ENCODE assay signal across 15 cellular contexts in the genomic region with DNA sequence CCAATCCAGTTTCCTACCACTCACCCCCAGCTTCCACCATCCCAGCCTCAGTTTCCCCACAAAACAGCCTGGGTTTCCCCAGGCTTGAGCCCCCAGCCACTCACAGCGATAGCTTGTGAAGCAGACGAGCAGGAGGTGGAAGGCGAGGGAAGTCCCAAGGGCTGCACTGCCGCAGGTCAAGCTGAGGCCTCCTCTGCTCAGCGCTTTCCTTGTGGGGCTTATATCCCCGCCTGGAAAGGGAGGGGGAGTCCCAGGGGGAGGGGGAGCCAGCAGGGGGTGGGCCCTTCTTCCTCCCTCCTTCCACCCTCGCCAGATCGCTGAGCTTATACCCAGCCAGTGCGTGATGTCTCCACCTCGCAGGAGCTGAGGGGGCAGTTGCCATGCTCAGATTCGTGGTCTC. TPM values are rescaled to one million over a fixed set of nuclear protein-coding genes. Genes with fewer than 3 reads are reported as not detected.
A peak's percentile ranks its signal among the peaks of the same experiment; 100 is the strongest.
DNase-seq lines count a peak whose midpoint lies in the region; ATAC-seq, FAIRE-seq and TF ChIP-seq lines count a peak whose summit lies in the region.
"Had no signal": no experiment of that assay in that cellular context is flagged by ENCODE, and none has a peak within 500 bp of the region (broad histone marks: within the 10 kb centered on the region; RNA-seq: fewer than 3 reads in every experiment).

Gene PYY (minus strand): TSS at position 195 of the 400 bp plus-strand sequence. CDS start 457 bp downstream, outside the sequence.

- H3K27ac ChIP-seq in H1 (ENCODE audit: low read depth, low read length) (peak within 1 kb of the TSS; percentile 80), mesodermal cell (ENCODE audit: low read depth, low read length, severe bottlenecking) (no peak within 1 kb of the TSS)
- H3K27ac ChIP-seq: body of pancreas, heart left ventricle had no signal

- peak within 1 kb of the TSS; percentile 95; the same call in 1 of the 2 replicates for H2BK5ac ChIP-seq in H1 (ENCODE audit: low read depth, low read length)

- TF ChIP-seq RAD21 in H1 (IDR thresholded peaks at IDR 0.05 in 1 of 2, conservative IDR thresholded peaks at IDR 0.05 in 1 of 2; ENCODE audit: low read depth in 2 of 2, low read length in 2 of 2) = no peak

- H4K20me1 ChIP-seq in H1 (replicated peaks in 1 of 2; ENCODE audit: control insufficient read depth in 1 of 2, insufficient read depth in 2 of 2, low read length in 2 of 2) = no peaks in the 10 kb centered on the region

- no peak within 1 kb of the TSS for H3K27ac Mint-ChIP-seq in stimulated activated naive CD8-positive, alpha-beta T cell treated with anti-CD3 and anti-CD28 coated beads, Interleukin-15, amount 100 ng/mL, for 72 hours

- H3K4me3 Mint-ChIP-seq in stimulated activated naive CD8-positive, alpha-beta T cell treated with anti-CD3 and anti-CD28 coated beads, Interleukin-15, amount 100 ng/mL, for 72 hours = peak within 1 kb of the TSS; percentile 69 to 74

- peak within 1 kb of the TSS; percentile 100 for H2BK15ac ChIP-seq in H1 (ENCODE audit: low read length)

- no peak within 1 kb of the TSS for H3K23ac ChIP-seq in H1 (ENCODE audit: insufficient read length)

- H3K18ac ChIP-seq in H1 (ENCODE audit: extremely low read depth, low read length) = peak within 1 kb of the TSS; percentile 92

- H3K4me1 Mint-ChIP-seq in stimulated activated naive CD8-positive, alpha-beta T cell treated with anti-CD3 and anti-CD28 coated beads, Interleukin-15, amount 100 ng/mL, for 72 hours = peaks cover 11% of the 10 kb centered on the region

- ATAC-seq in stimulated activated naive CD8-positive, alpha-beta T cell treated with anti-CD3 and anti-CD28 coated beads, Interleukin-15, amount 100 ng/mL, for 72 hours = no peak
- no peak for ATAC-seq in stimulated activated naive CD8-positive, alpha-beta T cell treated with anti-CD3 and anti-CD28 coated beads, Interleukin-15, Interleukin-2, amounts not matched to agents 100 U/mL and 50 U/mL, for 24 hours
- ATAC-seq in HG02884 (IDR thresholded peaks at IDR 0.05; ENCODE audit: unreplicated experiment) (no peak), GM18873 (IDR thresholded peaks at IDR 0.05; ENCODE audit: low FRiP score, unreplicated experiment) (no peak)
- ATAC-seq: heart left ventricle had no signal

- 60% methylated on average over 11 of the region's 11 CpGs; no CpG with 5 or more reads in 1 of the 2 experiments for WGBS in H1 (ENCODE audit: extremely low coverage in 1 of 2, insufficient coverage in 1 of 2, insufficient read length in 1 of 2, insufficient replicate concordance in 2 of 2, low coverage in 1 of 2, low lambda C conversion rate in 2 of 2, missing lambda C conversion rate in 1 of 2), 2 experiments
- WGBS in mesodermal cell (ENCODE audit: insufficient coverage in 2 of 2), 2 experiments = 42 to 59% methylated on average over 4 to 5 of the region's 11 CpGs

- CTCF ChIA-PET in H1 (lab: Charles Lee; ENCODE audit: partially characterized antibody) = interaction anchor here (0.8 to 3.8 kb wide), 11 partner anchors 10 to 112 kb away, joined by 3 to 13 read pairs (median 4); no protein-coding TSS in a partner anchor

- no peak for TF ChIP-seq CTCF in H1 (IDR thresholded peaks at IDR 0.05; ENCODE audit: control extremely low read depth in 1 of 3, insufficient read depth in 1 of 3, low read depth in 1 of 3, low read length in 3 of 3)

- no peak for TF ChIP-seq EP300 in H1 (IDR thresholded peaks at IDR 0.05; ENCODE audit: borderline replicate concordance in 1 of 2, low read depth in 2 of 2, low read length in 2 of 2)

- peaks cover 16% of the 10 kb centered on the region for H3K23me2 ChIP-seq in H1 (ENCODE audit: low read depth, low read length)

- no peak for DNase-seq in stimulated activated naive CD8-positive, alpha-beta T cell treated with anti-CD3 and anti-CD28 coated beads, Interleukin-15, amount 100 ng/mL, for 72 hours
- DNase-seq in stimulated activated naive CD8-positive, alpha-beta T cell treated with anti-CD3 and anti-CD28 coated beads, Interleukin-15, Interleukin-2, amounts not matched to agents 100 U/mL and 50 U/mL, for 24 hours = no peak
- DNase-seq in H1 (ENCODE audit: low read depth in 1 of 2, low spot score in 2 of 2) = no peak
- no peak for DNase-seq in urothelium cell line (ENCODE audit: low spot score)
- no peak for DNase-seq in activated CD4-positive, alpha-beta T cell treated with anti-CD3 and anti-CD28 coated beads, Interleukin-2, amount 50 U/mL, for 4 hours
- DNase-seq: activated CD4-positive, alpha-beta T cell treated with anti-CD3 and anti-CD28 coated beads for 4 hours; activated effector memory CD4-positive, alpha-beta T cell treated with Interleukin-2 at 50 U/mL for 16 hours; body of pancreas; heart left ventricle; NCI-H2171 had no signal

- H2BK120ac ChIP-seq in H1 (replicated peaks; ENCODE audit: low read depth, low read length) = peak within 1 kb of the TSS; percentile 77

- no peaks in the 10 kb centered on the region for H3K79me1 ChIP-seq in H1 (ENCODE audit: low read depth, low read length)

- H2AFZ ChIP-seq in H1 (ENCODE audit: low read length) = peak within 1 kb of the TSS; percentile 85

- peak within 1 kb of the TSS; percentile 94 for H4K5ac ChIP-seq in H1 (ENCODE audit: insufficient read length, low read depth, low read length)

- H3K27me3 Mint-ChIP-seq in stimulated activated naive CD8-positive, alpha-beta T cell treated with anti-CD3 and anti-CD28 coated beads, Interleukin-15, amount 100 ng/mL, for 72 hours = peaks cover 73% of the 10 kb centered on the region

- peak within 1 kb of the TSS; percentile 61 to 73 (median 70) for H3K4me3 ChIP-seq in H1 (ENCODE audit: extremely low read depth in 1 of 4, insufficient read depth in 2 of 4, low read depth in 3 of 4, low read length in 4 of 4)
- H3K4me3 ChIP-seq in mesodermal cell (ENCODE audit: extremely low read depth, insufficient read depth, low read length, poor library complexity, severe bottlenecking) = peak within 1 kb of the TSS; percentile 21
- H3K4me3 ChIP-seq: body of pancreas had no signal

- no peak for TF ChIP-seq POLR2A in H1 (IDR thresholded peaks at IDR 0.05; ENCODE audit: control extremely low read depth in 1 of 2, low read depth in 2 of 2, low read length in 2 of 2)

- H4K91ac ChIP-seq in H1 (replicated peaks; ENCODE audit: insufficient read length, low read length) = peak within 1 kb of the TSS; percentile 99

- H3K79me2 ChIP-seq in H1 (ENCODE audit: control insufficient read depth in 1 of 2, insufficient read depth in 2 of 2, low read length in 2 of 2) = no peaks in the 10 kb centered on the region

- peak within 1 kb of the TSS; percentile 87 for H3K14ac ChIP-seq in H1 (ENCODE audit: insufficient read length)

- FAIRE-seq in H1 (lab: Jason Lieb, UNC) = no peak
- FAIRE-seq in urothelium cell line (lab: Jason Lieb, UNC) = peak; percentile 23
- FAIRE-seq: endothelial cell of umbilical vein had no signal

- H2BK12ac ChIP-seq in H1 (ENCODE audit: low read depth, low read length) = peak within 1 kb of the TSS; percentile 98

- no peaks in the 10 kb centered on the region for H3K9me3 ChIP-seq in H1 (ENCODE audit: insufficient read depth in 2 of 2, low read depth in 1 of 2, low read length in 1 of 2)
- no peaks in the 10 kb centered on the region for H3K9me3 ChIP-seq in mesodermal cell (ENCODE audit: control insufficient read depth, low read length)
- H3K9me3 ChIP-seq: body of pancreas, heart left ventricle had no signal

- H2AK5ac ChIP-seq in H1 (ENCODE audit: low read depth, low read length) = peak within 1 kb of the TSS; percentile 43; the same call in 1 of the 2 replicates

- H3K56ac ChIP-seq in H1 (replicated peaks; ENCODE audit: insufficient read length, low read depth, low read length) = peak within 1 kb of the TSS; percentile 95

- peak within 1 kb of the TSS; percentile 86 to 90 for H3K4me2 ChIP-seq in H1 (ENCODE audit: insufficient read depth in 1 of 2, low read depth in 2 of 2, low read length in 2 of 2)

- POLR2A ChIA-PET in H1 (lab: Charles Lee; ENCODE audit: partially characterized antibody) = interaction anchor here (0.7 to 1.7 kb wide), 4 partner anchors 10 to 55 kb away, joined by 3 to 10 read pairs (median 4); partner anchors contain the start of gene PPY

- H3K4ac ChIP-seq in H1 (replicated peaks; ENCODE audit: insufficient read length, low read depth, low read length) = peak within 1 kb of the TSS; percentile 76

- peaks cover 2 to 25% (median 18%) of the 10 kb centered on the region in 4 experiments; a peak in 6 of 7 replicates for H3K27me3 ChIP-seq in H1 (replicated peaks in 1 of 4; ENCODE audit: control insufficient read depth in 3 of 4, extremely low read depth in 1 of 4, insufficient read depth in 3 of 4, low read length in 3 of 4)

- H3K9me3 Mint-ChIP-seq in stimulated activated naive CD8-positive, alpha-beta T cell treated with anti-CD3 and anti-CD28 coated beads, Interleukin-15, amount 100 ng/mL, for 72 hours = no peaks in the 10 kb centered on the region

- peak within 1 kb of the TSS; percentile 80; the same call in 1 of the 2 replicates for H2BK20ac ChIP-seq in H1 (ENCODE audit: low read length)

- no peaks in the 10 kb centered on the region for H3K36me3 ChIP-seq in H1 (ENCODE audit: control insufficient read depth in 2 of 4, insufficient read depth in 4 of 4, low read length in 3 of 4)
- H3K36me3 ChIP-seq in mesodermal cell (ENCODE audit: control insufficient read depth, insufficient read depth, low read length) = no peaks in the 10 kb centered on the region
- H3K36me3 ChIP-seq: heart left ventricle had no signal

- H3K9ac ChIP-seq in H1 (replicated peaks in 1 of 4; ENCODE audit: extremely low read depth in 1 of 4, low read depth in 3 of 4, low read length in 3 of 4) = peak within 1 kb of the TSS in 3 of 4 experiments; percentile 57 to 74 (median 69); a peak in 6 of 7 replicates

- H3K4me1 ChIP-seq in H1 (replicated peaks in 1 of 4; ENCODE audit: control insufficient read depth in 3 of 4, insufficient read depth in 4 of 4, low read length in 3 of 4) (peaks cover 5 to 15% (median 12%) of the 10 kb centered on the region in 4 experiments), mesodermal cell (ENCODE audit: control insufficient read depth, insufficient read depth, low read length, poor library complexity, severe bottlenecking) (no peaks in the 10 kb centered on the region)

- H4K8ac ChIP-seq in H1 (ENCODE audit: extremely low read depth, insufficient read depth, low read length) = peak within 1 kb of the TSS; percentile 83

TF ChIP-seq in H1, 55 proteins besides CTCF, POLR2A, EP300 and RAD21 (continues in another document):
- no peak for TF ChIP-seq SIRT6 (IDR thresholded peaks at IDR 0.05; ENCODE audit: low read length)

RNA-seq across cellular contexts. Expression of gene PYY, which starts in this region (rescaled TPM):
- total RNA-seq in H1 (2021; fragmentation: NEBNext Ultra II Directional; extraction: Animal tissue kit (Norgen Biotek cat#: 25700)) = 0.42 and 0.93 TPM in 2 replicates
- 2.7 and 3.4 TPM in 2 replicates for polyA plus RNA-seq in H1 (2011; rRNA removed)
- polyA plus RNA-seq in H1 (2011; cell fraction: cytosol; rRNA removed) = 1.0 TPM
- 2.4 TPM for polyA plus RNA-seq in H1 (2011; cell fraction: nucleus; rRNA removed)
- 1.0 to 3.2 TPM (median 1.7 TPM) in 4 replicates for polyA plus RNA-seq in H1 (2012, experiment 1 of 2)
- polyA plus RNA-seq in H1 (2012, experiment 2 of 2) = 2.4 TPM
- 3.9 TPM for polyA plus RNA-seq in H1 (2013, experiment 1 of 2)
- 4.8 TPM for polyA plus RNA-seq in H1 (2013, experiment 2 of 2)
- 0.57 TPM in 1 of 2 replicates, not detected in the other for polyA minus RNA-seq in H1 (2011; rRNA and poly(A)+ RNA removed)
- polyA minus RNA-seq in H1 (2011; cell fraction: cytosol; rRNA and poly(A)+ RNA removed) = not detected
- not detected for polyA minus RNA-seq in H1 (2011; cell fraction: nucleus; rRNA and poly(A)+ RNA removed)
- polyA plus RNA-seq in mesodermal cell (2013, experiment 1 of 2) = not detected
- polyA plus RNA-seq in mesodermal cell (2013, experiment 2 of 2) = not detected
- total RNA-seq: body of pancreas, endothelial cell of umbilical vein, heart left ventricle, mesenteric fat pad had no signal
- polyA plus RNA-seq: endothelial cell of umbilical vein, heart left ventricle had no signal
